Comparison of ENCODE assay signal across 12 cellular contexts in the genomic region with DNA sequence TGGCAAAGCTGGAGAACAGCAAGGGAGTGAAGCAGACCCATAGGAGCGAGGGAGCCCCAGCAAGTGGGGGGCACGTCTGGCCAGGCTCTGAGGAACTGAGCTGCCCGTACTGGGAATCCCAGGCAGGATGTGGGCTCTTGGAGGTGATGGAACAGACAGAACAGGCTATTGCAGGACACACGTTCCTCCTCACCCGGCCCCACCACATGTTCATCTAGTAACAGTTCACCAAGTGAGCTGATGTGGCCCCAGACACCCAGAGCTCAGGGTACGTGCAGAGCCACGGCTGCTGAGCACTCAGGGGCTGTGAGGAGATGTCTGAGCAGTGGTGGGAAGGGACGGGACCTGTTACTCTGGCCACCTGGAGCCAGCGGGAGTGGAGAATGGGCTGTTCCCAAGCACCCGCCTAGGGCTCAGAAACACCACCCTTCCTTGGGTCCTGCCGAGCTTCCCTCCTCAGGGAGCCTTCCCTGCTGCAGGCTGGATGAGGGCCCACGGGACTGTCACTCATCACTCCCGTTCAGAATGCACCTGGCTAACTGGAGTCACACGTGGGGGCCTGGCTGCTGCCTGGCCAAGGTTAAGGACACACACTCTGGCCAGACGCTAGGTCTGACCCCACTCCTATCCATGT. TPM values are rescaled to one million over a fixed set of nuclear protein-coding genes. Genes with fewer than 3 reads are reported as not detected.
DNase-seq lines count a peak whose midpoint lies in the region; ATAC-seq and TF ChIP-seq lines count a peak whose summit lies in the region.
"Had no signal": no experiment of that assay in that cellular context is flagged by ENCODE, and none has a peak within 500 bp of the region (broad histone marks: within the 10 kb centered on the region; RNA-seq: fewer than 3 reads in every experiment).

No MANE protein-coding gene starts in this region.

- no peaks in the 10 kb centered on the region for H3K27me3 ChIP-seq in mesenchymal stem cell (ENCODE audit: control insufficient read depth in 1 of 2, insufficient read depth in 1 of 2, low read length in 2 of 2)

- H3K36me3 ChIP-seq in mesenchymal stem cell (ENCODE audit: control insufficient read depth in 1 of 2, insufficient read depth in 2 of 2, low read depth in 1 of 2, low read length in 2 of 2) = peaks cover 3 to 26% of the 10 kb centered on the region in 2 experiments

- H3K4ac ChIP-seq in mesenchymal stem cell (ENCODE audit: low read depth in 1 of 2, low read length in 2 of 2) = peak overlapping the region in 1 of 2 experiments; percentile 13

- no peak overlapping the region for H2AK5ac ChIP-seq in mesenchymal stem cell (ENCODE audit: low read length, severe bottlenecking)

- peaks cover 61% of the 10 kb centered on the region for H3K4me1 ChIP-seq in mesenchymal stem cell (ENCODE audit: control insufficient read depth, insufficient read depth, low read depth, low read length)

- H3K27ac Mint-ChIP-seq in activated CD4-positive, alpha-beta T cell treated with anti-CD3 and anti-CD28 coated beads, Interleukin-2, amount 10 ng/mL, durations not matched to agents 7 days and 5 days = peak overlapping the region; percentile 16
- H3K27ac Mint-ChIP-seq in brain = peak overlapping the region in 3 of 5 experiments; percentile 21 to 80 (median 32)
- H3K27ac Mint-ChIP-seq: activated naive CD8-positive, alpha-beta T cell treated with anti-CD3 and anti-CD28 coated beads, Interleukin-2, amount 10 ng/mL, durations not matched to agents 7 days and 5 days had no signal

- H3K4me3 ChIP-seq in mesenchymal stem cell (ENCODE audit: insufficient read depth in 1 of 2, low read depth in 1 of 2, low read length in 2 of 2) = no peak overlapping the region

- no peak overlapping the region for H2BK120ac ChIP-seq in mesenchymal stem cell (ENCODE audit: low read depth, low read length)

- H4K8ac ChIP-seq in mesenchymal stem cell (ENCODE audit: low read length) = no peak overlapping the region

- H2BK5ac ChIP-seq in mesenchymal stem cell (ENCODE audit: low read depth, low read length, poor library complexity, severe bottlenecking) = no peak overlapping the region

- POLR2A ChIA-PET in activated CD4-positive, alpha-beta T cell treated with anti-CD3 and anti-CD28 coated beads, Interleukin-2, amount 10 ng/mL, durations not matched to agents 7 days and 5 days (lab: Charles Lee) = no interaction called here

- no peaks in the 10 kb centered on the region for H3K9me3 Mint-ChIP-seq in activated CD4-positive, alpha-beta T cell treated with anti-CD3 and anti-CD28 coated beads, Interleukin-2, amount 10 ng/mL, durations not matched to agents 7 days and 5 days
- peaks cover 0 to 2% (median 0%) of the 10 kb centered on the region in 5 experiments for H3K9me3 Mint-ChIP-seq in brain
- H3K9me3 Mint-ChIP-seq: activated naive CD8-positive, alpha-beta T cell treated with anti-CD3 and anti-CD28 coated beads, Interleukin-2, amount 10 ng/mL, durations not matched to agents 7 days and 5 days had no signal

- CTCF ChIA-PET in activated CD4-positive, alpha-beta T cell treated with anti-CD3 and anti-CD28 coated beads, Interleukin-2, amount 10 ng/mL, durations not matched to agents 7 days and 5 days (lab: Charles Lee) = interaction anchor here (0.8 to 6.1 kb wide), 5 partner anchors 9 to 27 kb away, joined by 3 to 31 read pairs (median 3); no protein-coding TSS in a partner anchor

- peak overlapping the region in 1 of 2 experiments; percentile 0 for H2BK12ac ChIP-seq in mesenchymal stem cell (ENCODE audit: low read length in 2 of 2)

- peaks cover 13% of the 10 kb centered on the region for H3K79me1 ChIP-seq in mesenchymal stem cell (replicated peaks; ENCODE audit: low read length, poor library complexity, severe bottlenecking)

- no peak overlapping the region for H3K4me3 Mint-ChIP-seq in activated CD4-positive, alpha-beta T cell treated with anti-CD3 and anti-CD28 coated beads, Interleukin-2, amount 10 ng/mL, durations not matched to agents 7 days and 5 days
- no peak overlapping the region for H3K4me3 Mint-ChIP-seq in brain

- no peaks in the 10 kb centered on the region for H3K27me3 Mint-ChIP-seq in activated CD4-positive, alpha-beta T cell treated with anti-CD3 and anti-CD28 coated beads, Interleukin-2, amount 10 ng/mL, durations not matched to agents 7 days and 5 days
- no peaks in the 10 kb centered on the region for H3K27me3 Mint-ChIP-seq in brain
- H3K27me3 Mint-ChIP-seq: activated naive CD8-positive, alpha-beta T cell treated with anti-CD3 and anti-CD28 coated beads, Interleukin-2, amount 10 ng/mL, durations not matched to agents 7 days and 5 days had no signal

- ATAC-seq in GM18519 (IDR thresholded peaks at IDR 0.05; ENCODE audit: low FRiP score, unreplicated experiment) = no peak
- ATAC-seq in GM18909 (IDR thresholded peaks at IDR 0.05; ENCODE audit: poor library complexity, unreplicated experiment) = no peak
- ATAC-seq: activated CD4-positive, CD25-positive, alpha-beta regulatory T cell treated with anti-CD3 and anti-CD28 coated beads, Interleukin-2, amount 50 U/mL, for 24 hours had no signal

- H3K27ac ChIP-seq in mesenchymal stem cell (ENCODE audit: low read length, poor library complexity, severe bottlenecking) (no peak overlapping the region), temporal lobe (ENCODE audit: low read depth, low read length) (peak overlapping the region; percentile 23)

- peak overlapping the region in 1 of 2 experiments; percentile 28 for H3K14ac ChIP-seq in mesenchymal stem cell (ENCODE audit: low read length in 2 of 2)

- peak overlapping the region; percentile 35 for H4K91ac ChIP-seq in mesenchymal stem cell (ENCODE audit: low read length)

- peaks cover 89% of the 10 kb centered on the region for H3K4me1 Mint-ChIP-seq in activated CD4-positive, alpha-beta T cell treated with anti-CD3 and anti-CD28 coated beads, Interleukin-2, amount 10 ng/mL, durations not matched to agents 7 days and 5 days
- peaks cover 69% of the 10 kb centered on the region for H3K4me1 Mint-ChIP-seq in brain

- no peak overlapping the region for H3K9ac ChIP-seq in mesenchymal stem cell (ENCODE audit: low read length)

- no peak overlapping the region for H3K4me2 ChIP-seq in mesenchymal stem cell (ENCODE audit: low read length, poor library complexity, severe bottlenecking)

- 81% methylated on average over 13 of the region's 15 CpGs for WGBS in mesenchymal stem cell

- no peaks in the 10 kb centered on the region for H3K36me3 Mint-ChIP-seq in activated CD4-positive, alpha-beta T cell treated with anti-CD3 and anti-CD28 coated beads, Interleukin-2, amount 10 ng/mL, durations not matched to agents 7 days and 5 days (ENCODE audit: low read depth)
- no peaks in the 10 kb centered on the region for H3K36me3 Mint-ChIP-seq in brain
- H3K36me3 Mint-ChIP-seq: activated naive CD8-positive, alpha-beta T cell treated with anti-CD3 and anti-CD28 coated beads, Interleukin-2, amount 10 ng/mL, durations not matched to agents 7 days and 5 days had no signal

- H3K18ac ChIP-seq in mesenchymal stem cell (ENCODE audit: low read depth in 1 of 2, low read length in 2 of 2) = peak overlapping the region in 1 of 2 experiments; percentile 13

- TF ChIP-seq CTCF in brain (conservative IDR thresholded peaks at IDR 0.05) = no peak

- no peaks in the 10 kb centered on the region for H3K9me3 ChIP-seq in mesenchymal stem cell (ENCODE audit: control insufficient read depth, low read length)

- no peak overlapping the region for H2BK15ac ChIP-seq in mesenchymal stem cell (ENCODE audit: low read depth, poor library complexity, severe bottlenecking)

- no peak overlapping the region for H2AFZ ChIP-seq in mesenchymal stem cell (ENCODE audit: low read depth, low read length)

- no peak for DNase-seq in activated CD4-positive, alpha-beta T cell treated with anti-CD3 and anti-CD28 coated beads, Interleukin-2, amount 10 ng/mL, durations not matched to agents 7 days and 5 days
- no peak for DNase-seq in activated CD4-positive, alpha-beta T cell treated with anti-CD3 and anti-CD28 coated beads for 1 hour
- DNase-seq in mesenchymal stem cell (no peak), cerebellar cortex (ENCODE audit: low spot score) (no peak)
- DNase-seq: activated naive CD8-positive, alpha-beta T cell treated with anti-CD3 and anti-CD28 coated beads, Interleukin-2, amount 10 ng/mL, durations not matched to agents 7 days and 5 days; erythroblast; stimulated activated CD8-positive, alpha-beta memory T cell treated with anti-CD3 and anti-CD28 coated beads, Interleukin-4, amount 100 ng/mL, for 48 hours had no signal

- no peak overlapping the region for H3K23ac ChIP-seq in mesenchymal stem cell (ENCODE audit: low read length in 2 of 2)

RNA-seq across cellular contexts. Expression of a gene that starts 18.4 kb away (rescaled TPM):
- 10 to 100 TPM; 20.3 to 20.9 TPM for total RNA-seq in activated CD4-positive, alpha-beta T cell treated with anti-CD3 and anti-CD28 coated beads, Interleukin-2, amount 10 ng/mL, durations not matched to agents 7 days and 5 days
- 4.9 TPM for polyA plus RNA-seq in brain (ENCODE audit: insufficient read depth, low read depth, low replicate concordance)
- 9.8 TPM for polyA plus RNA-seq in mesenchymal stem cell (2013, experiment 1 of 2)
- polyA plus RNA-seq in mesenchymal stem cell (2013, experiment 2 of 2) = 9.8 TPM
- total RNA-seq in temporal lobe = 5.2 TPM

RNA-seq across cellular contexts. Expression of a gene that starts 39.9 kb away (rescaled TPM):
- total RNA-seq in activated CD4-positive, alpha-beta T cell treated with anti-CD3 and anti-CD28 coated beads, Interleukin-2, amount 10 ng/mL, durations not matched to agents 7 days and 5 days = 100 to 1,000 TPM; 185 to 206 TPM
- polyA plus RNA-seq in brain (ENCODE audit: insufficient read depth, low read depth, low replicate concordance) = 673 TPM
- 175 TPM for polyA plus RNA-seq in mesenchymal stem cell (2013, experiment 1 of 2)
- 169 TPM for polyA plus RNA-seq in mesenchymal stem cell (2013, experiment 2 of 2)
- total RNA-seq in temporal lobe = 114 TPM

RNA-seq across cellular contexts. Expression of a gene that starts 54.2 kb away (rescaled TPM):
- total RNA-seq in activated CD4-positive, alpha-beta T cell treated with anti-CD3 and anti-CD28 coated beads, Interleukin-2, amount 10 ng/mL, durations not matched to agents 7 days and 5 days = 10 to 100 TPM; 95.4 to 100.0 TPM
- polyA plus RNA-seq in brain (ENCODE audit: insufficient read depth, low read depth, low replicate concordance) = 93.5 TPM
- 138 TPM for polyA plus RNA-seq in mesenchymal stem cell (2013, experiment 1 of 2)
- polyA plus RNA-seq in mesenchymal stem cell (2013, experiment 2 of 2) = 134 TPM
- 20.9 TPM for total RNA-seq in temporal lobe
